ENCODE assay signal across 8 cellular contexts in the genomic region with DNA sequence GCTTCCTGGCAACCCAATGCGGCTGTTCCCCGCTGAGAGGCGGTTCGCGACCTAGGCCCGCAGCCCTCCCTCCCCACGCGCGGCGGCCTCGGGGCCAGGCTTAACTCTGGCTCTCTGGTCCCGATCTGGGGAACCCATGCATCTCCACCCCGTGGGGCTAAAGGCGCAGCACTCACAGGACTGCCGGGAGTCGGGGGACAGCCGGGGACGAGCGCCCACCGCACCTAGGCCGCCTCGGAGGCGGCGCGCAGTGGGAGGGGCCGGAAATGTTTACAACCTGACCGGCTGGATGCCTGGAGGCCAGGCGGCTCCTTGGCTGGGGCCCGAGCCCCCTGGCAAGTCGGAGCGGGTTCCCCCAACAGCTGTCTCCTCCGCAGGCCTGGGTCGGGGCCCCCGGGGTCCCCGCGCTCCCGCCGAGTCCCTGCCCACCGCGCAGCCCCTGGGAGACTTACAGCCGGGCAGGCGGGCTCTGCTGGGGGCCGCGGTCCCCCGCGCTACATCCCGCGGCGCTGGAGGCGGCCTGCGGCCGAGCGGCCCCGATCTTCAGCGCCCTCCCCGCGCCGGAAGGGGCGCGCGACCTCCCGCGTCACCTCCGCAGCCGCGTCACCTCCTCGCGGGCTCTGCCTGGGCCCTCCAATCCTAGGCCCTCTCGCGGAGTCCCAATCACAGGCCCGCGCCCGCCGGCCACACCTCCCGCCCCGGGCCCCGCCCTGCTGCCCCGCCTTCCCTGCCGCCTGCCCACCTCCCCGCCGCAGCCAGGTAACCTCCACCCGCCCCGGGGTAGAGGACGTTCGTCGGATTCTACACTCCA. TPM values are rescaled to one million over a fixed set of nuclear protein-coding genes. Genes with fewer than 3 reads are reported as not detected.
DNase-seq lines count a peak whose midpoint lies in the region; ATAC-seq and TF ChIP-seq lines count a peak whose summit lies in the region.

A gene with protein sequence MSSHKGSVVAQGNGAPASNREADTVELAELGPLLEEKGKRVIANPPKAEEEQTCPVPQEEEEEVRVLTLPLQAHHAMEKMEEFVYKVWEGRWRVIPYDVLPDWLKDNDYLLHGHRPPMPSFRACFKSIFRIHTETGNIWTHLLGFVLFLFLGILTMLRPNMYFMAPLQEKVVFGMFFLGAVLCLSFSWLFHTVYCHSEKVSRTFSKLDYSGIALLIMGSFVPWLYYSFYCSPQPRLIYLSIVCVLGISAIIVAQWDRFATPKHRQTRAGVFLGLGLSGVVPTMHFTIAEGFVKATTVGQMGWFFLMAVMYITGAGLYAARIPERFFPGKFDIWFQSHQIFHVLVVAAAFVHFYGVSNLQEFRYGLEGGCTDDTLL (minus strand): TSS at position 580 of the 811 bp plus-strand sequence. CDS start 7,242 bp downstream, outside the sequence.

- H3K4me1 ChIP-seq in trophoblast cell (ENCODE audit: control insufficient read depth in 1 of 2, insufficient read depth in 2 of 2, low read length in 2 of 2) (peaks cover 0 to 9% of the 10 kb centered on the region in 2 experiments), tibial nerve (peaks cover 0 to 54% (median 22%) of the 10 kb centered on the region in 4 donors)

- peak within 1 kb of the TSS; percentile 53 for H4K91ac ChIP-seq in trophoblast cell (ENCODE audit: low read depth, low read length)

- H3K27ac ChIP-seq in trophoblast cell (ENCODE audit: low read depth, low read length) (peak within 1 kb of the TSS; percentile 77), tibial nerve (peak within 1 kb of the TSS; percentile 95 to 98 (median 96))

- WGBS in trophoblast cell (ENCODE audit: extremely low coverage, insufficient coverage, insufficient read length) = no CpG with 5 or more reads among the region's 86 CpGs
- 0% methylated on average over 47 to 53 of the region's 86 CpGs for WGBS in tibial nerve, 2 donors

- H3K4me3 ChIP-seq in trophoblast cell (ENCODE audit: low read depth, low read length) (peak within 1 kb of the TSS; percentile 95), tibial nerve (peak within 1 kb of the TSS; percentile 63 to 97 (median 88))

- H3K4me2 ChIP-seq in trophoblast cell (ENCODE audit: low read length) = peak within 1 kb of the TSS; percentile 85

- intact Hi-C loops in Right ventricle myocardium superior (cut with DNase I) = no loop called here

- H3K79me1 ChIP-seq in trophoblast cell (ENCODE audit: low read length) = peaks cover 9% of the 10 kb centered on the region

- TF ChIP-seq EP300 in tibial nerve (IDR thresholded peaks at IDR 0.05) = peak; percentile 56 to 82

- peak; percentile 84 for DNase-seq in NCI-H1105 (lab: John Stamatoyannopoulos, UW)
- peak; percentile 85 for DNase-seq in SW480 (ENCODE audit: low spot score)
- peak; percentile 94 for DNase-seq in activated naive CD8-positive, alpha-beta T cell treated with anti-CD3 and anti-CD28 coated beads, Interleukin-2, amount 50 U/mL, for 24 hours
- DNase-seq in Right ventricle myocardium superior = peak; percentile 95
- peak; percentile 96 to 98 for DNase-seq in trophoblast cell
- peak; percentile 83 to 85 for DNase-seq in tibial nerve (ENCODE audit: low spot score in 2 of 2)

- H3K4me1 Mint-ChIP-seq in activated naive CD8-positive, alpha-beta T cell treated with anti-CD3 and anti-CD28 coated beads, Interleukin-2, amount 50 U/mL, for 24 hours = peaks cover 41% of the 10 kb centered on the region

- H2BK120ac ChIP-seq in trophoblast cell (ENCODE audit: insufficient read depth, low read length, poor library complexity) = peak within 1 kb of the TSS; percentile 88

- TF ChIP-seq POLR2A in tibial nerve (IDR thresholded peaks at IDR 0.05) = peak; percentile 96 to 97

- peak within 1 kb of the TSS; percentile 90 for H2AK5ac ChIP-seq in trophoblast cell (ENCODE audit: low read length)

- peak within 1 kb of the TSS; percentile 86 for H3K18ac ChIP-seq in trophoblast cell (ENCODE audit: low read length)

- H3K9me3 ChIP-seq in trophoblast cell (ENCODE audit: insufficient read depth, low read depth, low read length) (no peaks in the 10 kb centered on the region), tibial nerve (no peaks in the 10 kb centered on the region)

- peak within 1 kb of the TSS; percentile 96 for H3K4ac ChIP-seq in trophoblast cell (ENCODE audit: low read depth, low read length)

- peak within 1 kb of the TSS; percentile 88 for H2AFZ ChIP-seq in trophoblast cell (ENCODE audit: insufficient read depth, low read length, poor library complexity)

- H3K79me2 ChIP-seq in trophoblast cell (ENCODE audit: control insufficient read depth, insufficient read depth, low read length, poor library complexity) = peaks cover 6% of the 10 kb centered on the region

- H2BK12ac ChIP-seq in trophoblast cell (ENCODE audit: low read length) = no peak within 1 kb of the TSS

- ATAC-seq in HG02623 (IDR thresholded peaks at IDR 0.05; ENCODE audit: unreplicated experiment) (peak; percentile 94), Right ventricle myocardium superior (ENCODE audit: poor library complexity) (peak; percentile 99)
- peak; percentile 99 for ATAC-seq in activated naive CD8-positive, alpha-beta T cell treated with anti-CD3 and anti-CD28 coated beads, Interleukin-2, amount 50 U/mL, for 24 hours

- peak within 1 kb of the TSS; percentile 94 for H4K12ac ChIP-seq in trophoblast cell (ENCODE audit: low read depth, low read length)

- H3K36me3 Mint-ChIP-seq in activated naive CD8-positive, alpha-beta T cell treated with anti-CD3 and anti-CD28 coated beads, Interleukin-2, amount 50 U/mL, for 24 hours (ENCODE audit: low read depth) = peaks cover 4% of the 10 kb centered on the region

- peak within 1 kb of the TSS; percentile 79 for H3K14ac ChIP-seq in trophoblast cell (ENCODE audit: low read length)

- H3K9me3 Mint-ChIP-seq in activated naive CD8-positive, alpha-beta T cell treated with anti-CD3 and anti-CD28 coated beads, Interleukin-2, amount 50 U/mL, for 24 hours = no peaks in the 10 kb centered on the region

- H4K8ac ChIP-seq in trophoblast cell (ENCODE audit: low read depth, low read length) = peak within 1 kb of the TSS; percentile 92

- peak; percentile 19 for TF ChIP-seq CTCF in GM12873 (IDR thresholded peaks at IDR 0.05; ENCODE audit: insufficient read depth, low read depth, low read length, missing control alignments)
- TF ChIP-seq CTCF in tibial nerve (IDR thresholded peaks at IDR 0.05) = peak in 4 of 5 experiments; percentile 17 to 62 (median 38)

- H3K4me3 Mint-ChIP-seq in activated naive CD8-positive, alpha-beta T cell treated with anti-CD3 and anti-CD28 coated beads, Interleukin-2, amount 50 U/mL, for 24 hours = peak within 1 kb of the TSS; percentile 85

- peak within 1 kb of the TSS; percentile 83 for H2BK5ac ChIP-seq in trophoblast cell (ENCODE audit: low read depth, low read length, poor library complexity)

- H3K27ac Mint-ChIP-seq in activated naive CD8-positive, alpha-beta T cell treated with anti-CD3 and anti-CD28 coated beads, Interleukin-2, amount 50 U/mL, for 24 hours = peak within 1 kb of the TSS; percentile 66

- H3K9ac ChIP-seq in trophoblast cell (ENCODE audit: low read length) = peak within 1 kb of the TSS; percentile 95

- H3K23ac ChIP-seq in trophoblast cell (ENCODE audit: low read length) = no peak within 1 kb of the TSS

- H3K36me3 ChIP-seq in trophoblast cell (ENCODE audit: control insufficient read depth in 1 of 2, insufficient read depth in 2 of 2, low read length in 2 of 2) (peaks cover 7 to 16% of the 10 kb centered on the region in 2 experiments), tibial nerve (peaks cover 0 to 27% (median 0%) of the 10 kb centered on the region in 3 donors)

- no peaks in the 10 kb centered on the region for H3K27me3 ChIP-seq in trophoblast cell (ENCODE audit: insufficient read depth, low read length)
- H3K27me3 ChIP-seq in tibial nerve = no peaks in the 10 kb centered on the region

- no peaks in the 10 kb centered on the region for H3K27me3 Mint-ChIP-seq in activated naive CD8-positive, alpha-beta T cell treated with anti-CD3 and anti-CD28 coated beads, Interleukin-2, amount 50 U/mL, for 24 hours

RNA-seq across cellular contexts. Expression of the gene that starts here (rescaled TPM):
- total RNA-seq in Right ventricle myocardium superior (76.6 TPM), tibial nerve (10 to 100 TPM; 68.6 to 95.1 (median 80.1) TPM)
- polyA plus RNA-seq in trophoblast cell (2013) = 91.4 and 100 TPM in 2 replicates

Comparison
In these comparisons a context has a peak if more than half of its experiments do, and no peak if none do; other contexts are left out.
1. Peak in every context shown above with its lines: DNase-seq, ATAC-seq, H3K4me3 ChIP-seq and H3K27ac ChIP-seq.